10 cellular contexts compared by ENCODE assay signal in genomic region chr4:158811216-158811540, GRCh38. TPM values are rescaled to one million over a fixed set of nuclear protein-coding genes. Genes with fewer than 3 reads are reported as not detected.
DNase-seq lines count a peak whose midpoint lies in the region; ATAC-seq and TF ChIP-seq lines count a peak whose summit lies in the region.
"Had no signal": no experiment of that assay in that cellular context is flagged by ENCODE, and none has a peak within 500 bp of the region (broad histone marks: within the 10 kb centered on the region; RNA-seq: fewer than 3 reads in every experiment).

No MANE protein-coding gene starts in this region.

- H3K9me3 Mint-ChIP-seq in stimulated activated naive CD8-positive, alpha-beta T cell treated with anti-CD3 and anti-CD28 coated beads, Interleukin-15, amount 100 ng/mL, for 72 hours: no peaks in the 10 kb centered on the region
- H3K9me3 Mint-ChIP-seq: GM23338 had no signal

- H3K4me1 ChIP-seq in colonic mucosa: peaks cover 7% of the 10 kb centered on the region
- H3K4me1 ChIP-seq in muscle layer of duodenum (ENCODE audit: control insufficient read depth in 1 of 2, insufficient read depth in 2 of 2, low read length in 2 of 2): peaks cover 18 to 22% of the 10 kb centered on the region in 2 donors

- H3K4me3 Mint-ChIP-seq in stimulated activated naive CD8-positive, alpha-beta T cell treated with anti-CD3 and anti-CD28 coated beads, Interleukin-15, amount 100 ng/mL, for 72 hours: peak overlapping the region; percentile 6 to 84
- H3K4me3 Mint-ChIP-seq: GM23338 had no signal

- peak overlapping the region; percentile 83 for H3K27ac ChIP-seq in colonic mucosa
- H3K27ac ChIP-seq in muscle layer of duodenum (ENCODE audit: low read length): peak overlapping the region; percentile 92

- peak overlapping the region in 1 of 2 donors; percentile 76 for H3K9ac ChIP-seq in colonic mucosa (ENCODE audit: low read depth in 2 of 2, low read length in 2 of 2)

- no peak overlapping the region for H3K27ac Mint-ChIP-seq in stimulated activated naive CD8-positive, alpha-beta T cell treated with anti-CD3 and anti-CD28 coated beads, Interleukin-15, amount 100 ng/mL, for 72 hours
- H3K27ac Mint-ChIP-seq: GM23338 had no signal

- intact Hi-C loops in colonic mucosa (cut with DNase I): no loop called here

- H3K4me3 ChIP-seq in colonic mucosa (no peak overlapping the region), muscle layer of duodenum (ENCODE audit: low read depth in 1 of 2, low read length in 2 of 2) (peak overlapping the region in 1 of 2 donors; percentile 8)
- H3K4me3 ChIP-seq: GM23338 had no signal

- peaks cover 38% of the 10 kb centered on the region for H3K4me1 Mint-ChIP-seq in stimulated activated naive CD8-positive, alpha-beta T cell treated with anti-CD3 and anti-CD28 coated beads, Interleukin-15, amount 100 ng/mL, for 72 hours

- H3K9me3 ChIP-seq in colonic mucosa (no peaks in the 10 kb centered on the region), muscle layer of duodenum (ENCODE audit: control insufficient read depth in 1 of 2, low read length in 2 of 2) (no peaks in the 10 kb centered on the region)

- H3K36me3 ChIP-seq in colonic mucosa (no peaks in the 10 kb centered on the region), muscle layer of duodenum (ENCODE audit: control insufficient read depth in 1 of 2, insufficient read depth in 2 of 2, low read length in 2 of 2) (no peaks in the 10 kb centered on the region)

- no peaks in the 10 kb centered on the region for H3K27me3 Mint-ChIP-seq in stimulated activated naive CD8-positive, alpha-beta T cell treated with anti-CD3 and anti-CD28 coated beads, Interleukin-15, amount 100 ng/mL, for 72 hours

- DNase-seq in stimulated activated naive CD8-positive, alpha-beta T cell treated with anti-CD3 and anti-CD28 coated beads, Interleukin-15, amount 100 ng/mL, for 72 hours: no peak
- no peak for DNase-seq in stimulated activated naive CD8-positive, alpha-beta T cell treated with anti-CD3 and anti-CD28 coated beads, Interleukin-15, Interleukin-2, amounts not matched to agents 100 U/mL and 50 U/mL, for 24 hours
- DNase-seq in colonic mucosa (no peak), COLO829 (ENCODE audit: low spot score) (no peak)
- DNase-seq: NCI-H2081 treated with DMSO at 0.1 percent for 48 hours had no signal

- H3K27me3 ChIP-seq in colonic mucosa (no peaks in the 10 kb centered on the region), muscle layer of duodenum (ENCODE audit: low read depth, low read length) (no peaks in the 10 kb centered on the region)

- no peak for ATAC-seq in stimulated activated naive CD8-positive, alpha-beta T cell treated with anti-CD3 and anti-CD28 coated beads, Interleukin-15, amount 100 ng/mL, for 72 hours
- no peak for ATAC-seq in stimulated activated naive CD8-positive, alpha-beta T cell treated with anti-CD3 and anti-CD28 coated beads, Interleukin-15, Interleukin-2, amounts not matched to agents 100 U/mL and 50 U/mL, for 24 hours
- ATAC-seq in GM21367 (IDR thresholded peaks at IDR 0.05; ENCODE audit: unreplicated experiment) (no peak), GM19452 (IDR thresholded peaks at IDR 0.05; ENCODE audit: unreplicated experiment) (no peak), GM21723 (IDR thresholded peaks at IDR 0.05; ENCODE audit: unreplicated experiment) (no peak)

- TF ChIP-seq CTCF in colonic mucosa (IDR thresholded peaks at IDR 0.05): no peak

RNA-seq across cellular contexts. Expression of gene FNIP2, which starts 42.4 kb away (rescaled TPM):
- 10 to 100 TPM; 56.2 to 89.6 TPM for total RNA-seq in colonic mucosa
